In the genomic region with DNA sequence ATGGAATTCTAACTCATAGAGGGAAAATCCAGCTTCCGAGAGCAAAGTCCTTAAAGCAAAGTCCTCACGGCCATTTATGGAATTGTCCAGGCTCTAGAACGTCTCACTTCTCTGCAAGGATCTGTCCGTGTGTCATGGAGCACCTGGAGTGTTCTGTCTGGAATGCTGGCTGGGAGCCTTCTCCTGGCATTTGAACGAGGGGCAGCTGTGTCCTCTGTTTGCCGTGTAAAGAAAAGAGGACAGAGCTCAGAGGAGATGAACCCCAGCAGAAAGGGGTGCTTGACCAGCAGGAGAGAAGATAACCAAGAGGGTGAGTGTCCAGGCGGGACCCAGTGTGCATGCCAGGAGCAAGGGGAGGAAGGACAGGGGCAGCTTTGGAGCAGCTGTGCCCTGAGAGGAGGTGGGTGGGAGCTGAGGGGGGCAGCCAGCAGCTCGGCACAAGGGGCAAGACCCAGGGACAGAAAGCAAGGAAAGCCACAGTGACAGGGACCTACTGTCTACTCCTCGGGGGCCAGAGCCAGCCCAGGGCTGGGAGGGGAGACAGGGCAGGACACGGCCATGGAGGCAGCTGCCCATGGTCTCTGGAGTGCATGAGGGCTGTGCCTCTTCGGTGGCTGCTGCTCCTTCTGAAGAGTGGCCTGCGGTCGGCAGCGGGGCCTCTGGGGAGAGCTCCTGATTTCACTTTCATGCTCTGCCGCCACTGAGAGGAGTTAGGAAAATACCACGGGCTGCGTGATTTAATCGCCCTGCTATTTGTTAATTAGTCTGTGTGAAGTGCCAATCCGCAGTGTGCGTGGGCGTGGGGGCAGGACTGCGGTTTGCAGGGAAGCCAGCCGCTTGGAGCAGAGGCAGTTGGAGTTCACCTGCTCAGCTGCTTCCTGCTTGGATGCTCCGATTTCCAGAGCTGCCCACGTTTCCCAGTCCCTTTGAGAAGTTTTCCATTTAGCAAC, we compare ENCODE assay signal across 1 cellular context.
A peak's percentile ranks its signal among the peaks of the same experiment; 100 is the strongest.
TF ChIP-seq lines count a peak whose summit lies in the region.

No MANE protein-coding gene starts in this region.

TF ChIP-seq in HepG2, 621 proteins besides CTCF, POLR2A, EP300 and RAD21 (continued from another document):
- TF ChIP-seq CC2D1A (CRISPR knock-in tag; IDR thresholded peaks at IDR 0.05) (no peak), ZNF598 (CRISPR knock-in tag; IDR thresholded peaks at IDR 0.05; ENCODE audit: borderline replicate concordance) (peak; percentile 54; the same call in 1 of the 2 replicates), AGO1 (IDR thresholded peaks at IDR 0.05; ENCODE audit: low read depth, low read length, poor library complexity, severe bottlenecking) (peak; percentile 31), PHB2 (IDR thresholded peaks at IDR 0.05; ENCODE audit: partially characterized antibody) (no peak), ZNF589 (CRISPR knock-in tag; conservative IDR thresholded peaks at IDR 0.05) (0 out of 2 replicates have a peak, but pooled peaks have one; percentile 6), HNRNPL (IDR thresholded peaks at IDR 0.05; ENCODE audit: low read depth, low read length) (peak; percentile 79; the same call in 1 of the 2 replicates), ZNF292 (CRISPR knock-in tag; IDR thresholded peaks at IDR 0.05; ENCODE audit: borderline replicate concordance, low read depth) (peak; percentile 24; the same call in 1 of the 2 replicates), ZBTB3 (CRISPR knock-in tag; IDR thresholded peaks at IDR 0.05; ENCODE audit: borderline replicate concordance, low read depth) (0 out of 2 replicates have a peak, but pooled peaks have one; percentile 13), ZNF83 (CRISPR knock-in tag; IDR thresholded peaks at IDR 0.05; ENCODE audit: borderline replicate concordance) (no peak), PAWR (CRISPR knock-in tag; IDR thresholded peaks at IDR 0.05; ENCODE audit: borderline replicate concordance) (no peak), SRF (IDR thresholded peaks at IDR 0.05; ENCODE audit: low read depth, low read length) (peak; percentile 94), SP4 (CRISPR knock-in tag; IDR thresholded peaks at IDR 0.05) (no peak), GATAD2A (CRISPR knock-in tag; IDR thresholded peaks at IDR 0.05) (peak; percentile 7; the same call in 1 of the 2 replicates)
- TF ChIP-seq, protein P1, sequence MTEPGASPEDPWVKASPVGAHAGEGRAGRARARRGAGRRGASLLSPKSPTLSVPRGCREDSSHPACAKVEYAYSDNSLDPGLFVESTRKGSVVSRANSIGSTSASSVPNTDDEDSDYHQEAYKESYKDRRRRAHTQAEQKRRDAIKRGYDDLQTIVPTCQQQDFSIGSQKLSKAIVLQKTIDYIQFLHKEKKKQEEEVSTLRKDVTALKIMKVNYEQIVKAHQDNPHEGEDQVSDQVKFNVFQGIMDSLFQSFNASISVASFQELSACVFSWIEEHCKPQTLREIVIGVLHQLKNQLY (CRISPR knock-in tag; IDR thresholded peaks at IDR 0.05), result no peak
- TF ChIP-seq, protein P2, sequence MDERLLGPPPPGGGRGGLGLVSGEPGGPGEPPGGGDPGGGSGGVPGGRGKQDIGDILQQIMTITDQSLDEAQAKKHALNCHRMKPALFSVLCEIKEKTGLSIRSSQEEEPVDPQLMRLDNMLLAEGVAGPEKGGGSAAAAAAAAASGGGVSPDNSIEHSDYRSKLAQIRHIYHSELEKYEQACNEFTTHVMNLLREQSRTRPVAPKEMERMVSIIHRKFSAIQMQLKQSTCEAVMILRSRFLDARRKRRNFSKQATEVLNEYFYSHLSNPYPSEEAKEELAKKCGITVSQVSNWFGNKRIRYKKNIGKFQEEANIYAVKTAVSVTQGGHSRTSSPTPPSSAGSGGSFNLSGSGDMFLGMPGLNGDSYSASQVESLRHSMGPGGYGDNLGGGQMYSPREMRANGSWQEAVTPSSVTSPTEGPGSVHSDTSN (CRISPR knock-in tag; IDR thresholded peaks at IDR 0.05), result no peak
- TF ChIP-seq, protein P3, sequence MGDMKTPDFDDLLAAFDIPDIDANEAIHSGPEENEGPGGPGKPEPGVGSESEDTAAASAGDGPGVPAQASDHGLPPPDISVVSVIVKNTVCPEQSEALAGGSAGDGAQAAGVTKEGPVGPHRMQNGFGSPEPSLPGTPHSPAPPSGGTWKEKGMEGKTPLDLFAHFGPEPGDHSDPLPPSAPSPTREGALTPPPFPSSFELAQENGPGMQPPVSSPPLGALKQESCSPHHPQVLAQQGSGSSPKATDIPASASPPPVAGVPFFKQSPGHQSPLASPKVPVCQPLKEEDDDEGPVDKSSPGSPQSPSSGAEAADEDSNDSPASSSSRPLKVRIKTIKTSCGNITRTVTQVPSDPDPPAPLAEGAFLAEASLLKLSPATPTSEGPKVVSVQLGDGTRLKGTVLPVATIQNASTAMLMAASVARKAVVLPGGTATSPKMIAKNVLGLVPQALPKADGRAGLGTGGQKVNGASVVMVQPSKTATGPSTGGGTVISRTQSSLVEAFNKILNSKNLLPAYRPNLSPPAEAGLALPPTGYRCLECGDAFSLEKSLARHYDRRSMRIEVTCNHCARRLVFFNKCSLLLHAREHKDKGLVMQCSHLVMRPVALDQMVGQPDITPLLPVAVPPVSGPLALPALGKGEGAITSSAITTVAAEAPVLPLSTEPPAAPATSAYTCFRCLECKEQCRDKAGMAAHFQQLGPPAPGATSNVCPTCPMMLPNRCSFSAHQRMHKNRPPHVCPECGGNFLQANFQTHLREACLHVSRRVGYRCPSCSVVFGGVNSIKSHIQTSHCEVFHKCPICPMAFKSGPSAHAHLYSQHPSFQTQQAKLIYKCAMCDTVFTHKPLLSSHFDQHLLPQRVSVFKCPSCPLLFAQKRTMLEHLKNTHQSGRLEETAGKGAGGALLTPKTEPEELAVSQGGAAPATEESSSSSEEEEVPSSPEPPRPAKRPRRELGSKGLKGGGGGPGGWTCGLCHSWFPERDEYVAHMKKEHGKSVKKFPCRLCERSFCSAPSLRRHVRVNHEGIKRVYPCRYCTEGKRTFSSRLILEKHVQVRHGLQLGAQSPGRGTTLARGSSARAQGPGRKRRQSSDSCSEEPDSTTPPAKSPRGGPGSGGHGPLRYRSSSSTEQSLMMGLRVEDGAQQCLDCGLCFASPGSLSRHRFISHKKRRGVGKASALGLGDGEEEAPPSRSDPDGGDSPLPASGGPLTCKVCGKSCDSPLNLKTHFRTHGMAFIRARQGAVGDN (CRISPR knock-in tag; IDR thresholded peaks at IDR 0.05), result peak; percentile 74
- TF ChIP-seq, protein P4, sequence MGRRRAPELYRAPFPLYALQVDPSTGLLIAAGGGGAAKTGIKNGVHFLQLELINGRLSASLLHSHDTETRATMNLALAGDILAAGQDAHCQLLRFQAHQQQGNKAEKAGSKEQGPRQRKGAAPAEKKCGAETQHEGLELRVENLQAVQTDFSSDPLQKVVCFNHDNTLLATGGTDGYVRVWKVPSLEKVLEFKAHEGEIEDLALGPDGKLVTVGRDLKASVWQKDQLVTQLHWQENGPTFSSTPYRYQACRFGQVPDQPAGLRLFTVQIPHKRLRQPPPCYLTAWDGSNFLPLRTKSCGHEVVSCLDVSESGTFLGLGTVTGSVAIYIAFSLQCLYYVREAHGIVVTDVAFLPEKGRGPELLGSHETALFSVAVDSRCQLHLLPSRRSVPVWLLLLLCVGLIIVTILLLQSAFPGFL (CRISPR knock-in tag; IDR thresholded peaks at IDR 0.05), result no peak
- TF ChIP-seq, protein P5, sequence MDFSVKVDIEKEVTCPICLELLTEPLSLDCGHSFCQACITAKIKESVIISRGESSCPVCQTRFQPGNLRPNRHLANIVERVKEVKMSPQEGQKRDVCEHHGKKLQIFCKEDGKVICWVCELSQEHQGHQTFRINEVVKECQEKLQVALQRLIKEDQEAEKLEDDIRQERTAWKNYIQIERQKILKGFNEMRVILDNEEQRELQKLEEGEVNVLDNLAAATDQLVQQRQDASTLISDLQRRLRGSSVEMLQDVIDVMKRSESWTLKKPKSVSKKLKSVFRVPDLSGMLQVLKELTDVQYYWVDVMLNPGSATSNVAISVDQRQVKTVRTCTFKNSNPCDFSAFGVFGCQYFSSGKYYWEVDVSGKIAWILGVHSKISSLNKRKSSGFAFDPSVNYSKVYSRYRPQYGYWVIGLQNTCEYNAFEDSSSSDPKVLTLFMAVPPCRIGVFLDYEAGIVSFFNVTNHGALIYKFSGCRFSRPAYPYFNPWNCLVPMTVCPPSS (IDR thresholded peaks at IDR 0.05), result no peak
- TF ChIP-seq, protein P6, sequence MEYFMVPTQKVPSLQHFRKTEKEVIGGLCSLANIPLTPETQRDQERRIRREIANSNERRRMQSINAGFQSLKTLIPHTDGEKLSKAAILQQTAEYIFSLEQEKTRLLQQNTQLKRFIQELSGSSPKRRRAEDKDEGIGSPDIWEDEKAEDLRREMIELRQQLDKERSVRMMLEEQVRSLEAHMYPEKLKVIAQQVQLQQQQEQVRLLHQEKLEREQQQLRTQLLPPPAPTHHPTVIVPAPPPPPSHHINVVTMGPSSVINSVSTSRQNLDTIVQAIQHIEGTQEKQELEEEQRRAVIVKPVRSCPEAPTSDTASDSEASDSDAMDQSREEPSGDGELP (IDR thresholded peaks at IDR 0.05; ENCODE audit: borderline replicate concordance, low read depth), result 0 out of 2 replicates have a peak, but pooled peaks have one; percentile 10
TF ChIP-seq in HepG2: peak in this region for 76.
